In the genomic region with DNA sequence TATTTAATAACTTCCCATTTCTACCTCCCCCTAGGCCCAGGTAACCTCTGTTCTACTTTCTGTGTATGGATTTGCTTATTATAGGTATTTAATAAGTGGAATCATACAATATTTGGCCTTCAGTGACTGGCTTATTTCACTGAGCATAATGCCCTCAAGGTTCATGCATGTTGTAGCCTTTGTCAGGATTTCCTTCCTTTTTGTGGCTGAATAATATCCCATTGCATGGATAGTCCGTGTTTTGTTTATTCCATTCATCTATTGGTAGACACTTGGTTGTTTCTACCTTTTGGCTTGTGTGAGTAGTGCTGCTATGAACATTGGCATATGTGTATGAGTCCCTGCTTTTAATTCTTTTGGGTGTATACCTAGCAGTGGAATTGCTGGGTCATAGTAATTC, we compare ENCODE assay signal across 1 cellular context.
TF ChIP-seq lines count a peak whose summit lies in the region.

No MANE protein-coding gene starts in this region.

TF ChIP-seq in endothelial cell of umbilical vein, 7 proteins besides CTCF, POLR2A, EP300 and RAD21:
- TF ChIP-seq MYC (IDR thresholded peaks at IDR 0.05; ENCODE audit: low read depth, low read length) (no peak), POLR2AphosphoS5 (IDR thresholded peaks at IDR 0.05; ENCODE audit: insufficient read depth, low read depth, low read length) (no peak), FOS (IDR thresholded peaks at IDR 0.05; ENCODE audit: borderline replicate concordance, insufficient read depth, low read length) (no peak), EZH2 (IDR thresholded peaks at IDR 0.05; ENCODE audit: borderline replicate concordance, low read depth, low read length, severe bottlenecking) (no peak), JUN (IDR thresholded peaks at IDR 0.05; ENCODE audit: borderline replicate concordance, insufficient read depth, insufficient read length, low read depth) (no peak), GATA2 (IDR thresholded peaks at IDR 0.05; ENCODE audit: insufficient read depth, insufficient read length, low read depth, low read length) (no peak)
- TF ChIP-seq, protein P1, sequence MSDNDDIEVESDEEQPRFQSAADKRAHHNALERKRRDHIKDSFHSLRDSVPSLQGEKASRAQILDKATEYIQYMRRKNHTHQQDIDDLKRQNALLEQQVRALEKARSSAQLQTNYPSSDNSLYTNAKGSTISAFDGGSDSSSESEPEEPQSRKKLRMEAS (IDR thresholded peaks at IDR 0.05; ENCODE audit: insufficient read depth, insufficient read length): no peak
